In genomic region chr3:143832433-143832832, GRCh38 we compare ENCODE assay signal across 13 cellular contexts. TPM values are rescaled to one million over a fixed set of nuclear protein-coding genes. Genes with fewer than 3 reads are reported as not detected.
DNase-seq lines count a peak whose midpoint lies in the region; ATAC-seq and TF ChIP-seq lines count a peak whose summit lies in the region.
"Had no signal": no experiment of that assay in that cellular context is flagged by ENCODE, and none has a peak within 500 bp of the region (broad histone marks: within the 10 kb centered on the region; RNA-seq: fewer than 3 reads in every experiment).

No MANE protein-coding gene starts in this region.

- TF ChIP-seq CTCF in fibroblast of mammary gland (conservative IDR thresholded peaks at IDR 0.05; ENCODE audit: control insufficient read depth, insufficient read depth, low read depth, low read length) (no peak), right lobe of liver (IDR thresholded peaks at IDR 0.05) (no peak)

- TF ChIP-seq POLR2A in right lobe of liver (IDR thresholded peaks at IDR 0.05): no peak

- no peak overlapping the region for H3K4me3 ChIP-seq in fibroblast of mammary gland (ENCODE audit: control insufficient read depth, low read depth, low read length)
- H3K4me3 ChIP-seq in right lobe of liver: no peak overlapping the region

- H3K27me3 ChIP-seq in right lobe of liver: no peaks in the 10 kb centered on the region
- H3K27me3 ChIP-seq: neutrophil had no signal

- H3K4me1 ChIP-seq in right lobe of liver: no peaks in the 10 kb centered on the region

- ATAC-seq in GM18520 (IDR thresholded peaks at IDR 0.05; ENCODE audit: unreplicated experiment) (peak; percentile 57), GM21526 (IDR thresholded peaks at IDR 0.05; ENCODE audit: low FRiP score, unreplicated experiment) (peak; percentile 37), HG03280 (IDR thresholded peaks at IDR 0.05; ENCODE audit: unreplicated experiment) (peak; percentile 34), right lobe of liver (no peak)

- no peak overlapping the region for H3K27ac ChIP-seq in right lobe of liver
- H3K27ac ChIP-seq: neutrophil had no signal

- DNase-seq in fibroblast of mammary gland (ENCODE audit: low read depth) (peak; percentile 61), right lobe of liver (no peak), posterior vena cava (ENCODE audit: low spot score) (no peak), RKO (ENCODE audit: low spot score) (no peak)
- DNase-seq in NK-92 treated with Interleukin-12 subunit alpha and Interleukin-12 subunit beta, amount 100 ng/mL, for 24 hours (lab: John Stamatoyannopoulos, UW): no peak
- DNase-seq: activated effector memory CD4-positive, alpha-beta T cell treated with Interleukin-2 at 50 U/mL for 16 hours; EL; KG1; SHP77 had no signal

- intact Hi-C loops in right lobe of liver (cut with DNase I): no loop called here
- intact Hi-C loops in posterior vena cava (cut with DNase I): no loop called here

- no peaks in the 10 kb centered on the region for H3K36me3 ChIP-seq in right lobe of liver
- H3K36me3 ChIP-seq: neutrophil had no signal

- H3K9me3 ChIP-seq in right lobe of liver: no peaks in the 10 kb centered on the region
- H3K9me3 ChIP-seq: neutrophil had no signal

RNA-seq across cellular contexts. Expression of gene SLC9A9, which starts 15.8 kb away (rescaled TPM):
- total RNA-seq in right lobe of liver (1 to 10 TPM; 1.3 to 6.3 (median 3.0) TPM), posterior vena cava (10 to 100 TPM; 20.5 to 28.8 TPM)

Comparison
In these comparisons a context has a peak if more than half of its experiments do, and no peak if none do; other contexts are left out.
1. ATAC-seq: peak in GM18520 (single experiment), GM21526 (single experiment) and HG03280 (single experiment); none in right lobe of liver (0 of 4).